Comparison of ENCODE assay signal across 17 cellular contexts in genomic region chr9:23663536-23663935, GRCh38.
DNase-seq lines count a peak whose midpoint lies in the region; ATAC-seq, FAIRE-seq and TF ChIP-seq lines count a peak whose summit lies in the region.
"Had no signal": no experiment of that assay in that cellular context is flagged by ENCODE, and none has a peak within 500 bp of the region (broad histone marks: within the 10 kb centered on the region; RNA-seq: fewer than 3 reads in every experiment).

No MANE protein-coding gene starts in this region.

- no peak for FAIRE-seq in astrocyte (lab: Jason Lieb, UNC)

- dilution Hi-C loops in mammary epithelial cell (cut with HindIII; ENCODE audit: low sequenced_read_pairs), result no loop called here

- WGBS in mammary epithelial cell (ENCODE audit: low coverage, missing lambda C conversion rate), result 65% methylated on average over 6 of the region's 6 CpGs

- CTCF ChIA-PET in mammary epithelial cell (lab: Charles Lee; ENCODE audit: low non-redundant PET), result no interaction called here
- CTCF ChIA-PET in MCF 10A (lab: Yijun Ruan, JAX), result no interaction called here

- H3K9me3 ChIP-seq in mammary epithelial cell (replicated peaks; ENCODE audit: insufficient read depth, low read length), result no peaks in the 10 kb centered on the region
- no peaks in the 10 kb centered on the region for H3K9me3 ChIP-seq in astrocyte (ENCODE audit: insufficient read depth, low read depth, low read length)
- no peaks in the 10 kb centered on the region for H3K9me3 ChIP-seq in mucosa of descending colon
- H3K9me3 ChIP-seq in MG63, result no peaks in the 10 kb centered on the region
- H3K9me3 ChIP-seq: BLaER1 had no signal

- H3K4me2 ChIP-seq in mammary epithelial cell (ENCODE audit: insufficient read depth, low read depth, low read length) (no peak overlapping the region), astrocyte (ENCODE audit: low read length) (no peak overlapping the region)
- H3K4me2 ChIP-seq: BLaER1 had no signal

- H3K36me3 Mint-ChIP-seq in MCF 10A (ENCODE audit: insufficient read depth, unreplicated experiment) (no peaks in the 10 kb centered on the region), astrocyte (ENCODE audit: low read depth, unreplicated experiment) (peaks cover 24% of the 10 kb centered on the region), glutamatergic neuron (ENCODE audit: unreplicated experiment) (peaks cover 23% of the 10 kb centered on the region)

- H3K79me2 ChIP-seq in mammary epithelial cell (ENCODE audit: insufficient read depth, low read length) (no peaks in the 10 kb centered on the region), astrocyte (ENCODE audit: insufficient read depth, low read length) (no peaks in the 10 kb centered on the region)

- H3K4me3 Mint-ChIP-seq in MCF 10A (ENCODE audit: unreplicated experiment) (no peak overlapping the region), astrocyte (ENCODE audit: unreplicated experiment) (no peak overlapping the region), glutamatergic neuron (ENCODE audit: unreplicated experiment) (no peak overlapping the region)

- H3K27me3 Mint-ChIP-seq in MCF 10A (ENCODE audit: insufficient read depth, unreplicated experiment) (no peaks in the 10 kb centered on the region), astrocyte (ENCODE audit: low read depth, unreplicated experiment) (no peaks in the 10 kb centered on the region), glutamatergic neuron (ENCODE audit: unreplicated experiment) (peaks cover 19% of the 10 kb centered on the region)

- H3K27ac Mint-ChIP-seq in MCF 10A (ENCODE audit: low read depth, unreplicated experiment) (no peak overlapping the region), astrocyte (ENCODE audit: unreplicated experiment) (peak overlapping the region; percentile 28), glutamatergic neuron (ENCODE audit: unreplicated experiment) (no peak overlapping the region)

- H3K9ac ChIP-seq in mammary epithelial cell (ENCODE audit: insufficient read depth, low read length), result no peak overlapping the region
- no peak overlapping the region for H3K9ac ChIP-seq in astrocyte (ENCODE audit: low read length)
- H3K9ac ChIP-seq: BLaER1 had no signal

- DNase-seq in mammary epithelial cell (peak; percentile 56), MCF 10A (ENCODE audit: unreplicated experiment) (no peak), astrocyte (ENCODE audit: low read depth) (peak; percentile 47), mucosa of descending colon (peak in 1 of 3 donors; percentile 55), MG63 (no peak), iPS-NIHi11 (ENCODE audit: low spot score) (no peak), glutamatergic neuron (no peak)
- DNase-seq: 8988T, IMR-90, Kasumi-1, NCI-H1092, NCI-H1694, NCI-H2107, NCI-H345, NCI-H526 treated with DMSO at 0.1 percent for 48 hours had no signal

- intact Hi-C loops in mammary epithelial cell (cut with micrococcal nuclease) (no loop called here), MCF 10A (cut with micrococcal nuclease) (no loop called here), mucosa of descending colon (cut with DNase I, micrococcal nuclease) (no loop called here)

- H3K27me3 ChIP-seq in mammary epithelial cell (ENCODE audit: insufficient read depth, low read length) (no peaks in the 10 kb centered on the region), astrocyte (ENCODE audit: insufficient read depth, low read length) (no peaks in the 10 kb centered on the region), MG63 (no peaks in the 10 kb centered on the region)
- H3K27me3 ChIP-seq: BLaER1 had no signal

- TF ChIP-seq CTCF in mammary epithelial cell (conservative IDR thresholded peaks at IDR 0.05 in 1 of 2, IDR thresholded peaks at IDR 0.05 in 1 of 2; ENCODE audit: extremely low read depth in 1 of 2, insufficient read depth in 1 of 2, low read depth in 1 of 2, low read length in 2 of 2) (no peak), MCF 10A (IDR thresholded peaks at IDR 0.05; ENCODE audit: unreplicated experiment) (no peak), astrocyte (IDR thresholded peaks at IDR 0.05; ENCODE audit: insufficient read depth, low read depth, low read length) (no peak), mucosa of descending colon (IDR thresholded peaks at IDR 0.05) (no peak), glutamatergic neuron (IDR thresholded peaks at IDR 0.05; ENCODE audit: partially characterized antibody, unreplicated experiment) (no peak)

- POLR2A ChIA-PET in MCF 10A (lab: Yijun Ruan, JAX), result no interaction called here

- H4K20me1 ChIP-seq in mammary epithelial cell (ENCODE audit: insufficient read depth, low read length), result no peaks in the 10 kb centered on the region
- H4K20me1 ChIP-seq in astrocyte (ENCODE audit: insufficient read depth, low read length), result no peaks in the 10 kb centered on the region
- H4K20me1 ChIP-seq: BLaER1 had no signal

- H3K36me3 ChIP-seq in mammary epithelial cell (ENCODE audit: insufficient read depth, low read length), result peaks cover 3% of the 10 kb centered on the region
- H3K36me3 ChIP-seq in astrocyte (ENCODE audit: insufficient read depth, low read length), result no peaks in the 10 kb centered on the region
- no peaks in the 10 kb centered on the region for H3K36me3 ChIP-seq in mucosa of descending colon (ENCODE audit: low read depth)
- H3K36me3 ChIP-seq in MG63, result no peaks in the 10 kb centered on the region
- H3K36me3 ChIP-seq: BLaER1 had no signal

- H3K9me3 Mint-ChIP-seq in MCF 10A (ENCODE audit: unreplicated experiment), result no peaks in the 10 kb centered on the region
- no peaks in the 10 kb centered on the region for H3K9me3 Mint-ChIP-seq in astrocyte (ENCODE audit: unreplicated experiment)
- H3K9me3 Mint-ChIP-seq in glutamatergic neuron (ENCODE audit: unreplicated experiment), result peaks cover 58% of the 10 kb centered on the region

- BruUV-seq in mammary epithelial cell (replicated peaks; lab: Mats Ljungman, UMichigan) (no TSS peak), MCF 10A (replicated peaks; lab: Mats Ljungman, UMichigan) (no TSS peak)

- H3K27ac ChIP-seq in mammary epithelial cell (ENCODE audit: insufficient read depth, low read depth, low read length) (no peak overlapping the region), astrocyte (ENCODE audit: low read depth, low read length) (no peak overlapping the region)
- H3K27ac ChIP-seq: BLaER1 had no signal

- H2AFZ ChIP-seq in mammary epithelial cell (ENCODE audit: low read depth, low read length) (no peak overlapping the region), astrocyte (ENCODE audit: low read depth, low read length) (no peak overlapping the region)

- H3K4me1 ChIP-seq in mammary epithelial cell (ENCODE audit: insufficient read depth, low read length) (no peaks in the 10 kb centered on the region), astrocyte (ENCODE audit: insufficient read depth, low read length) (no peaks in the 10 kb centered on the region), mucosa of descending colon (ENCODE audit: low read depth) (peaks cover 7% of the 10 kb centered on the region)

- ATAC-seq in mucosa of descending colon (peak; percentile 88), GM18861 (IDR thresholded peaks at IDR 0.05; ENCODE audit: unreplicated experiment) (no peak)

- H3K4me3 ChIP-seq in mammary epithelial cell (replicated peaks in 1 of 3; ENCODE audit: insufficient read depth in 1 of 3, low read depth in 2 of 3, low read length in 3 of 3), result no peak overlapping the region
- H3K4me3 ChIP-seq in astrocyte (ENCODE audit: insufficient read depth, low read depth, low read length), result no peak overlapping the region
- H3K4me3 ChIP-seq in mucosa of descending colon, result no peak overlapping the region
- no peak overlapping the region for H3K4me3 ChIP-seq in MG63
- H3K4me3 ChIP-seq: BLaER1 had no signal

- in situ Hi-C loops in mammary epithelial cell (cut with MboI; ENCODE audit: low sequenced_read_pairs in 2 of 2), result no loop called here

- H3K4me1 Mint-ChIP-seq in MCF 10A (ENCODE audit: insufficient read depth, unreplicated experiment) (no peaks in the 10 kb centered on the region), astrocyte (ENCODE audit: low read depth, unreplicated experiment) (peaks cover 16% of the 10 kb centered on the region), glutamatergic neuron (ENCODE audit: low read depth, unreplicated experiment) (peaks cover 5% of the 10 kb centered on the region)

Comparison
In these comparisons a context has a peak if more than half of its experiments do, and no peak if none do; other contexts are left out.
1. DNase-seq: peak in mammary epithelial cell (single experiment) and astrocyte (single experiment); none in MCF 10A (single experiment), MG63 (single experiment), iPS-NIHi11 (single experiment) and glutamatergic neuron (single experiment).